In the genomic region with DNA sequence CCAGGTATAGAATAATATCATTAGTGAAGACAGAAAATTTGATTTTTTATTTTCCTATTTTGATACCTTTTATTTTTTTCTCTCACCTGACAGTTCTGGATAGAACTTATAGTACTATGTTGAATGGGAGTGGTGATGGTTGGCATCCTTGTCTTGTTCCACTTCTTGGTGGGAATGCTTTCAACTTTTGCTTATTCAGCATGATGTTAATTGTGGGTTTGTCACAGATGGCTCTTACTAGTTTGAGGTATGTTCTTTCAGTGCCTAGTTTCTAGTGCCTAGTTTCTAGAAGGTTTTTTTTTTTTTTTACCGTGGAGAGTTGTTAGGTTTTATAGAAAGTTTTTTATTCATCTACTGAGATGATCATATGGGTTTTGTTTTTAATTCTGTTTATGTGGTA, we compare ENCODE assay signal across 8 cellular contexts.
"Had no signal": no experiment of that assay in that cellular context is flagged by ENCODE, and none has a peak within 500 bp of the region (broad histone marks: within the 10 kb centered on the region; RNA-seq: fewer than 3 reads in every experiment).

No MANE protein-coding gene starts in this region.

- ATAC-seq: GM12878 had no signal

- DNase-seq: GDM1, GF-D8 had no signal

- FAIRE-seq: G401.6, GM12878, GM12891, GM12892, GM18507, GM19239 had no signal

- H3K4me3 ChIP-seq: GM12878 had no signal
